In genomic region chr9:126482361-126483044, GRCh38 we compare ENCODE assay signal across 12 cellular contexts.
A peak's percentile ranks its signal among the peaks of the same experiment; 100 is the strongest.
DNase-seq lines count a peak whose midpoint lies in the region; ATAC-seq and TF ChIP-seq lines count a peak whose summit lies in the region.
"Had no signal": no experiment of that assay in that cellular context is flagged by ENCODE, and none has a peak within 500 bp of the region (broad histone marks: within the 10 kb centered on the region; RNA-seq: fewer than 3 reads in every experiment).

No MANE protein-coding gene starts in this region.

- ATAC-seq in heart right ventricle, result peak in 7 of 8 donors; percentile 33 to 62 (median 50)
- ATAC-seq: activated T-cell treated with anti-CD3 and anti-CD28 coated beads, Interleukin-2, amount 50 U/mL, for 72 hours had no signal

- H3K9me3 ChIP-seq in heart right ventricle, result no peaks in the 10 kb centered on the region
- no peaks in the 10 kb centered on the region for H3K9me3 ChIP-seq in osteoblast (ENCODE audit: low read depth, low read length)
- H3K9me3 ChIP-seq: prostate gland had no signal

- H3K36me3 ChIP-seq in heart right ventricle, result peaks cover 0 to 51% (median 0%) of the 10 kb centered on the region in 9 donors
- H3K36me3 ChIP-seq in osteoblast (ENCODE audit: insufficient read depth, low read length), result no peaks in the 10 kb centered on the region
- H3K36me3 ChIP-seq: prostate gland had no signal

- DNase-seq in Ammon's horn (ENCODE audit: low spot score) (peak; percentile 84), anterior cingulate cortex (lab: John Stamatoyannopoulos, UW) (peak in 54 of 58 donors; percentile 20 to 91 (median 70)), heart right ventricle (peak in 1 of 2 donors; percentile 59), osteoblast (ENCODE audit: insufficient read length, low spot score, missing footprints) (peak; percentile 98), GM19240 (ENCODE audit: insufficient read length, low spot score) (no peak), NCI-H1930 (lab: John Stamatoyannopoulos, UW) (no peak), activated gamma-delta T cell (lab: John Stamatoyannopoulos, UW) (no peak)
- DNase-seq in stimulated activated CD4-positive, alpha-beta T cell treated with anti-CD3 and anti-CD28 coated beads, Interleukin-1b, Interleukin-23, amount 100 ng/mL, for 48 hours, result no peak
- DNase-seq: activated T-cell treated with anti-CD3 and anti-CD28 coated beads, Interleukin-2, amount 50 U/mL, for 72 hours; GOT3 had no signal

- TF ChIP-seq CTCF in heart right ventricle (IDR thresholded peaks at IDR 0.05) (no peak), osteoblast (IDR thresholded peaks at IDR 0.05; ENCODE audit: extremely low read depth, low read depth, low read length) (no peak)

- intact Hi-C loops in heart right ventricle (cut with DNase I), result loop anchor here in 2 of 10 donors (10.0 kb wide), 3 partner anchors 88 to 1078 kb away; no protein-coding TSS in a partner anchor

- WGBS in heart right ventricle, 2 donors, result 73 to 75% methylated on average over 45 of the region's 45 CpGs

- H3K79me2 ChIP-seq in osteoblast (ENCODE audit: insufficient read depth, low read length), result no peaks in the 10 kb centered on the region

- peak overlapping the region in 3 of 10 donors; percentile 1 to 17 (median 2) for H3K4me3 ChIP-seq in heart right ventricle
- peak overlapping the region; percentile 30 for H3K4me3 ChIP-seq in osteoblast (ENCODE audit: insufficient read depth, low read length)
- H3K4me3 ChIP-seq: prostate gland had no signal

- no peaks in the 10 kb centered on the region for H4K20me1 ChIP-seq in osteoblast (ENCODE audit: insufficient read depth, low read length)

- H3K4me2 ChIP-seq in osteoblast (ENCODE audit: insufficient read depth, low read length), result peak overlapping the region; percentile 68

- H3K4me1 ChIP-seq in heart right ventricle (peaks cover 0 to under 1% (median 0%) of the 10 kb centered on the region in 9 donors), osteoblast (ENCODE audit: insufficient read depth, low read length) (peaks cover 13% of the 10 kb centered on the region)
- H3K4me1 ChIP-seq: prostate gland had no signal

- no peaks in the 10 kb centered on the region for H3K27me3 ChIP-seq in heart right ventricle
- H3K27me3 ChIP-seq in osteoblast (ENCODE audit: insufficient read depth, low read length), result no peaks in the 10 kb centered on the region

- H3K27ac ChIP-seq in heart right ventricle (no peak overlapping the region), osteoblast (ENCODE audit: low read depth, low read length) (peak overlapping the region; percentile 21)
- H3K27ac ChIP-seq: C4-2B had no signal

- peak overlapping the region; percentile 2 for H2AFZ ChIP-seq in osteoblast (ENCODE audit: low read length)

Comparison
In these comparisons a context has a peak if more than half of its experiments do, and no peak if none do; other contexts are left out.
1. DNase-seq: peak in Ammon's horn (single experiment), anterior cingulate cortex (54 of 58) and osteoblast (single experiment); none in GM19240 (single experiment), NCI-H1930 (0 of 2), stimulated activated CD4-positive, alpha-beta T cell treated with anti-CD3 and anti-CD28 coated beads, Interleukin-1b, Interleukin-23, amount 100 ng/mL, for 48 hours (single experiment) and activated gamma-delta T cell (single experiment).